In the genomic region with DNA sequence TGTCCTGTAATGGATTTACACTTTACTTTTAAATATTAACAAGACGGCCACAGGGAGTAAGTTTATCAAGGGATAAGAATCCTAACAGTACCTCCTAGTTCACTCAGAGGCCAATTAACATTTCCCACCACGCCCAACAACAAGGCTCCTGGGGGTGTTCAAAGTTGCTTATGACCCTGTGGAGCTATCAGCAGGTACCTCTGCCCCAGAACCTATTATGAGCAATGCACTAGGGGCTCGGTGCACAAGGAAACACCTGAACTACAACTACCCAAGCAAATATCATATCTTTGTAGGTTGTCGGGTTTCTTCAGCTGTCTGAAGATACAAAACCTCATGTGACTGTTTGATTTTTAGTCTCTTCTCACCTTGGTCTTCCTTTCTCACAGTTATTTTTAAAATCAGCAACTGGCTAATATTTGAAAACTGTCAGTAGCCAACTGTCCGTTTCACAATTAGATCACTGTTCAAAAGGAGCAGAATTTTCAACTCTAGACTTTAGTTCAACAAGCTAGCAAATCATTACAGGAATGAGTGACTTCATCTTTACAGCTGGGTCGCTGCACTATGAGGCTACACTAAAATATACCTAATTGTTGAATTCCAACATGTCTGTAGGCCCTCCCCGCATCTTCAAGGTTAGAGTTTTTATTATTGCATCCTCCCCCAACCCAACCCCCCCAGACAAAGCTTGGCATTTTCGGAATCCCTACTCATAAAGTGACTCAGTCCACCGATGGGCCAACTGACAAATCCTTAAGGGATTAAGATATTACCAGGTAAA, we compare ENCODE assay signal across 8 cellular contexts. TPM values are rescaled to one million over a fixed set of nuclear protein-coding genes. Genes with fewer than 3 reads are reported as not detected.
DNase-seq lines count a peak whose midpoint lies in the region; ATAC-seq and TF ChIP-seq lines count a peak whose summit lies in the region.

No MANE protein-coding gene starts in this region.

- H2AFZ ChIP-seq in trophoblast cell (ENCODE audit: insufficient read depth, low read length, poor library complexity) = no peak overlapping the region

- H3K27ac Mint-ChIP-seq in activated CD4-positive, alpha-beta memory T cell treated with anti-CD3 and anti-CD28 coated beads, Interleukin-2, amount 10 ng/mL, durations not matched to agents 7 days and 5 days = peak overlapping the region; percentile 97

- H4K12ac ChIP-seq in trophoblast cell (ENCODE audit: low read depth, low read length) = no peak overlapping the region

- no peak overlapping the region for H4K91ac ChIP-seq in trophoblast cell (ENCODE audit: low read depth, low read length)

- POLR2A ChIA-PET in activated CD4-positive, alpha-beta memory T cell treated with anti-CD3 and anti-CD28 coated beads, Interleukin-2, amount 10 ng/mL, durations not matched to agents 7 days and 5 days (lab: Charles Lee) = interaction anchor here (1.0 to 2.3 kb wide), 6 partner anchors 11 to 137 kb away, joined by 3 to 14 read pairs (median 6); a partner anchor contains a TSS

- TF ChIP-seq POLR2A in lower leg skin (IDR thresholded peaks at IDR 0.05) = no peak

- no peak overlapping the region for H2BK120ac ChIP-seq in trophoblast cell (ENCODE audit: insufficient read depth, low read length, poor library complexity)

- H3K79me2 ChIP-seq in trophoblast cell (ENCODE audit: control insufficient read depth, insufficient read depth, low read length, poor library complexity) = peaks cover 4% of the 10 kb centered on the region

- peaks cover 16 to 24% of the 10 kb centered on the region in 2 experiments for H3K4me1 ChIP-seq in trophoblast cell (ENCODE audit: control insufficient read depth in 1 of 2, insufficient read depth in 2 of 2, low read length in 2 of 2)

- DNase-seq in activated CD4-positive, alpha-beta memory T cell treated with anti-CD3 and anti-CD28 coated beads, Interleukin-2, amount 10 ng/mL, durations not matched to agents 7 days and 5 days = no peak
- DNase-seq in trophoblast cell = peak; percentile 47 to 58
- DNase-seq in dermis blood vessel endothelial cell = no peak
- DNase-seq in retina = no peak
- no peak for DNase-seq in NCI-H1436 (lab: John Stamatoyannopoulos, UW)
- DNase-seq in lower leg skin (ENCODE audit: low spot score in 2 of 2) = no peak

- ATAC-seq in GM18867 (IDR thresholded peaks at IDR 0.05; ENCODE audit: unreplicated experiment) = peak; percentile 46
- ATAC-seq in HG02981 (IDR thresholded peaks at IDR 0.05; ENCODE audit: unreplicated experiment) = peak; percentile 37

- H3K4ac ChIP-seq in trophoblast cell (ENCODE audit: low read depth, low read length) = peak overlapping the region; percentile 9

- H3K4me3 ChIP-seq in trophoblast cell (ENCODE audit: low read depth, low read length) (no peak overlapping the region), lower leg skin (ENCODE audit: low read depth, poor library complexity, severe bottlenecking) (no peak overlapping the region)

- no peaks in the 10 kb centered on the region for H3K27me3 ChIP-seq in trophoblast cell (ENCODE audit: insufficient read depth, low read length)

- no peak overlapping the region for H3K4me2 ChIP-seq in trophoblast cell (ENCODE audit: low read length)

- H3K27me3 Mint-ChIP-seq in activated CD4-positive, alpha-beta memory T cell treated with anti-CD3 and anti-CD28 coated beads, Interleukin-2, amount 10 ng/mL, durations not matched to agents 7 days and 5 days = peaks cover 2% of the 10 kb centered on the region

- peak overlapping the region; percentile 67 for H3K27ac ChIP-seq in trophoblast cell (ENCODE audit: low read depth, low read length)

- H2AK5ac ChIP-seq in trophoblast cell (ENCODE audit: low read length) = no peak overlapping the region

- intact Hi-C loops in lower leg skin (cut with DNase I; ENCODE audit: low total_unique reads) = no loop called here

- no peak overlapping the region for H3K4me3 Mint-ChIP-seq in activated CD4-positive, alpha-beta memory T cell treated with anti-CD3 and anti-CD28 coated beads, Interleukin-2, amount 10 ng/mL, durations not matched to agents 7 days and 5 days

- no peak for TF ChIP-seq CTCF in lower leg skin (IDR thresholded peaks at IDR 0.05)

- H3K14ac ChIP-seq in trophoblast cell (ENCODE audit: low read length) = no peak overlapping the region

- no peak overlapping the region for H3K9ac ChIP-seq in trophoblast cell (ENCODE audit: low read length)

- H3K4me1 Mint-ChIP-seq in activated CD4-positive, alpha-beta memory T cell treated with anti-CD3 and anti-CD28 coated beads, Interleukin-2, amount 10 ng/mL, durations not matched to agents 7 days and 5 days = peaks cover 82% of the 10 kb centered on the region

- no peak overlapping the region for H2BK5ac ChIP-seq in trophoblast cell (ENCODE audit: low read depth, low read length, poor library complexity)

- H3K23ac ChIP-seq in trophoblast cell (ENCODE audit: low read length) = no peak overlapping the region

- H3K18ac ChIP-seq in trophoblast cell (ENCODE audit: low read length) = no peak overlapping the region

- H3K9me3 ChIP-seq in trophoblast cell (ENCODE audit: insufficient read depth, low read depth, low read length) = no peaks in the 10 kb centered on the region

- H2BK12ac ChIP-seq in trophoblast cell (ENCODE audit: low read length) = no peak overlapping the region

- H3K79me1 ChIP-seq in trophoblast cell (ENCODE audit: low read length) = peaks cover 1% of the 10 kb centered on the region

- no peaks in the 10 kb centered on the region for H3K9me3 Mint-ChIP-seq in activated CD4-positive, alpha-beta memory T cell treated with anti-CD3 and anti-CD28 coated beads, Interleukin-2, amount 10 ng/mL, durations not matched to agents 7 days and 5 days

- no CpG with 5 or more reads among the region's 9 CpGs for WGBS in trophoblast cell (ENCODE audit: extremely low coverage, insufficient coverage, insufficient read length)
- WGBS in lower leg skin, 2 donors = 84 to 88% methylated on average over 9 of the region's 9 CpGs

- no peak overlapping the region for H4K8ac ChIP-seq in trophoblast cell (ENCODE audit: low read depth, low read length)

- CTCF ChIA-PET in activated CD4-positive, alpha-beta memory T cell treated with anti-CD3 and anti-CD28 coated beads, Interleukin-2, amount 10 ng/mL, durations not matched to agents 7 days and 5 days (lab: Charles Lee) = interaction anchor here (0.6 to 1.3 kb wide), 7 partner anchors 11 to 213 kb away, joined by 3 to 6 read pairs (median 3); no protein-coding TSS in a partner anchor

- no peaks in the 10 kb centered on the region for H3K36me3 ChIP-seq in trophoblast cell (ENCODE audit: control insufficient read depth in 1 of 2, insufficient read depth in 2 of 2, low read length in 2 of 2)

- peaks cover 15% of the 10 kb centered on the region for H3K36me3 Mint-ChIP-seq in activated CD4-positive, alpha-beta memory T cell treated with anti-CD3 and anti-CD28 coated beads, Interleukin-2, amount 10 ng/mL, durations not matched to agents 7 days and 5 days (ENCODE audit: low read depth)

RNA-seq across cellular contexts. Expression of a gene that starts 38.1 kb away (rescaled TPM):
- total RNA-seq in activated CD4-positive, alpha-beta memory T cell treated with anti-CD3 and anti-CD28 coated beads, Interleukin-2, amount 10 ng/mL, durations not matched to agents 7 days and 5 days = 10 to 100 TPM; 21.6 to 22.4 TPM
- polyA plus RNA-seq in trophoblast cell (2013) = 38.1 and 39.6 TPM in 2 replicates
- total RNA-seq in dermis blood vessel endothelial cell (63.3 and 65.1 TPM in 2 replicates), lower leg skin (10 to 100 TPM in 1 of 4 donors, 1 to 10 TPM in 3; 4.2 to 10.3 (median 7.1) TPM)

Comparison
In these comparisons a context has a peak if more than half of its experiments do, and no peak if none do; other contexts are left out.
1. DNase-seq: peak in trophoblast cell (2 of 2); none in activated CD4-positive, alpha-beta memory T cell treated with anti-CD3 and anti-CD28 coated beads, Interleukin-2, amount 10 ng/mL, durations not matched to agents 7 days and 5 days (single experiment), dermis blood vessel endothelial cell (single experiment), retina (single experiment), NCI-H1436 (single experiment) and lower leg skin (0 of 2).